In the genomic region with DNA sequence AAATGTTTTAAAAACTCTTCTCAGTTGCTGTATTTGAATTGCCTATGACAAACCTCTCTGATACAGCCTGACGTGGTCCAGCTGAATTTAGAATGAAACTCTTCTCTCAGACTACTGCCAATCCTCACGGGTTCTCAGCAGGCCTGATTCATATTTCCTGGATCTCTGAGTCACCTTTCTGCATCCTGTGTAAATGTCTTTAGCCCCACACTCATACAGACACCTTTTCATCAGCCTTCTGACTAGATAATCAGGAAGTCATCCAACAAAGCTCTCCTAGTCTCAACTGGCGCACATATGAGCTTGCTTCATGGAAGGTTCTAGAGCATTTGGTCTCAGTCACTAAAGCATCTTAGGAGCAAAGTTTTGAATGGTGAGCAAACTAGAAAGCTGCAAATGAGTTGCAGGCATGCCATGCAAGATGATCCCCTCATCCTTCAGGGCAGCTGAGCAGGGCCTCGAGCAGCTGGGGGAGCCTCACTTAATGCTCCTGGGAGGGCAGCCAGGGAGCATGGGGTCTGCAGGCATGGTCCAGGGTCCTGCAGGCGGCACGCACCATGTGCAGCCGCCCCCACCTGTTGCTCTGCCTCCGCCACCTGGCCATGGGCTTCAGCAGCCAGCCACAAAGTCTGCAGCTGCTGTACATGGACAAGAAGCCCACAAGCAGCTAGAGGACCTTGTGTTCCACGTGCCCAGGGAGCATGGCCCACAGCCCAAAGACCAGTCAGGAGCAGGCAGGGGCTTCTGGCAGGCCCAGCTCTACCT, we compare ENCODE assay signal across 8 cellular contexts.
DNase-seq lines count a peak whose midpoint lies in the region; ATAC-seq, FAIRE-seq and TF ChIP-seq lines count a peak whose summit lies in the region.

No MANE protein-coding gene starts in this region.

- no peak overlapping the region for H3K27ac ChIP-seq in A673 (ENCODE audit: low read depth, low read length, poor library complexity, severe bottlenecking)
- H3K27ac ChIP-seq in HEK293 (ENCODE audit: extremely low read depth, low read depth, low read length): no peak overlapping the region
- H3K27ac ChIP-seq in kidney (ENCODE audit: low read depth in 2 of 2, low read length in 2 of 2): no peak overlapping the region

- in situ Hi-C loops in G401 (cut with HindIII; ENCODE audit: low sequenced_read_pairs): no loop called here

- no peak overlapping the region for H3K4me3 Mint-ChIP-seq in activated CD8-positive, alpha-beta T cell treated with anti-CD3 and anti-CD28 coated beads for 36 hours

- H3K4me1 ChIP-seq in A673 (ENCODE audit: insufficient read depth, low read length, poor library complexity, severe bottlenecking) (peaks cover 11% of the 10 kb centered on the region), HEK293 (ENCODE audit: control insufficient read depth, insufficient read depth, low read length) (no peaks in the 10 kb centered on the region), kidney (ENCODE audit: control insufficient read depth in 1 of 2, insufficient read depth in 1 of 2, low read depth in 1 of 2, low read length in 2 of 2) (peaks cover 0 to 4% of the 10 kb centered on the region in 2 donors)

- H3K27me3 ChIP-seq in A673 (replicated peaks; ENCODE audit: insufficient read depth, low read depth, low read length, poor library complexity): no peaks in the 10 kb centered on the region

- DNase-seq in A673 (ENCODE audit: low spot score) (peak; percentile 24), glomerular endothelial cell (ENCODE audit: extremely low read depth, low read depth, low spot score) (peak; percentile 50), kidney (no peak), G401 (ENCODE audit: low spot score) (no peak)
- peak; percentile 74 for DNase-seq in activated CD8-positive, alpha-beta T cell treated with anti-CD3 and anti-CD28 coated beads for 36 hours

- peaks cover 3% of the 10 kb centered on the region for H3K9me3 Mint-ChIP-seq in activated CD8-positive, alpha-beta T cell treated with anti-CD3 and anti-CD28 coated beads for 36 hours

- TF ChIP-seq CTCF in A673 (conservative IDR thresholded peaks at IDR 0.05; ENCODE audit: low read depth, low read length) (no peak), HEK293 (tag by site-specific recombination; IDR thresholded peaks at IDR 0.05) (no peak), kidney (IDR thresholded peaks at IDR 0.05; ENCODE audit: borderline replicate concordance, extremely low read depth, insufficient read depth) (no peak)
- TF ChIP-seq CTCF in activated CD8-positive, alpha-beta T cell treated with anti-CD3 and anti-CD28 coated beads for 36 hours (IDR thresholded peaks at IDR 0.05): no peak

- BruUV-seq in A673 (replicated peaks; lab: Mats Ljungman, UMichigan): no TSS peak

- no peaks in the 10 kb centered on the region for H3K36me3 Mint-ChIP-seq in activated CD8-positive, alpha-beta T cell treated with anti-CD3 and anti-CD28 coated beads for 36 hours (ENCODE audit: low read depth)

- CTCF ChIA-PET in A673 (lab: Charles Lee): no interaction called here
- CTCF ChIA-PET in HEK293 (lab: Yijun Ruan, JAX): interaction anchor here (0.6 to 0.7 kb wide), 2 partner anchors 66 to 702 kb away, joined by 3 to 5 read pairs; no protein-coding TSS in a partner anchor
- CTCF ChIA-PET in activated CD8-positive, alpha-beta T cell treated with anti-CD3 and anti-CD28 coated beads for 36 hours (lab: Charles Lee): interaction anchor here (0.6 to 2.3 kb wide), 5 partner anchors 11 to 839 kb away, joined by 3 to 12 read pairs (median 7); no protein-coding TSS in a partner anchor

- no peaks in the 10 kb centered on the region for H3K9me3 ChIP-seq in A673 (ENCODE audit: low read depth, low read length, poor library complexity, severe bottlenecking)
- H3K9me3 ChIP-seq in HEK293 (ENCODE audit: control insufficient read depth, insufficient read depth, low read depth, low read length): no peaks in the 10 kb centered on the region
- no peaks in the 10 kb centered on the region for H3K9me3 ChIP-seq in kidney (ENCODE audit: control insufficient read depth in 1 of 2, low read length in 2 of 2)

- no peak overlapping the region for H3K9ac ChIP-seq in kidney (ENCODE audit: low read length in 2 of 2)

- H3K4me1 Mint-ChIP-seq in activated CD8-positive, alpha-beta T cell treated with anti-CD3 and anti-CD28 coated beads for 36 hours (ENCODE audit: low read depth): peaks cover 32% of the 10 kb centered on the region

- POLR2A ChIA-PET in A673 (lab: Charles Lee; ENCODE audit: low non-redundant PET) (no interaction called here), HEK293 (lab: Yijun Ruan, JAX) (no interaction called here)
- POLR2A ChIA-PET in activated CD8-positive, alpha-beta T cell treated with anti-CD3 and anti-CD28 coated beads for 36 hours (lab: Charles Lee): interaction anchor here (0.9 to 2.5 kb wide), 6 partner anchors 12 to 22 kb away, joined by 3 to 16 read pairs (median 4); no protein-coding TSS in a partner anchor

- no peak for FAIRE-seq in kidney (lab: Jason Lieb, UNC)

- H3K27ac Mint-ChIP-seq in activated CD8-positive, alpha-beta T cell treated with anti-CD3 and anti-CD28 coated beads for 36 hours: peak overlapping the region; percentile 89

- H3K36me3 ChIP-seq in A673 (ENCODE audit: insufficient read depth, low read length, poor library complexity, severe bottlenecking) (no peaks in the 10 kb centered on the region), HEK293 (ENCODE audit: control insufficient read depth in 2 of 2, insufficient read depth in 1 of 2, low read length in 2 of 2) (no peaks in the 10 kb centered on the region), kidney (ENCODE audit: control insufficient read depth in 1 of 2, insufficient read depth in 2 of 2, low read length in 2 of 2) (no peaks in the 10 kb centered on the region)

- ATAC-seq in activated CD8-positive, alpha-beta T cell treated with anti-CD3 and anti-CD28 coated beads for 36 hours: peak; percentile 99
- ATAC-seq in HG03039 (IDR thresholded peaks at IDR 0.05; ENCODE audit: unreplicated experiment): no peak
- ATAC-seq in GM21528 (IDR thresholded peaks at IDR 0.05; ENCODE audit: low FRiP score, unreplicated experiment): no peak

- H3K4me3 ChIP-seq in A673 (ENCODE audit: low read depth, low read length, poor library complexity, severe bottlenecking): no peak overlapping the region
- no peak overlapping the region for H3K4me3 ChIP-seq in HEK293 (ENCODE audit: low read depth, low read length)
- H3K4me3 ChIP-seq in kidney (ENCODE audit: low read length in 2 of 2): no peak overlapping the region

- intact Hi-C loops in A673 (cut with micrococcal nuclease; ENCODE audit: unreplicated experiment) (no loop called here), kidney (cut with DNase I) (no loop called here)
- intact Hi-C loops in activated CD8-positive, alpha-beta T cell treated with anti-CD3 and anti-CD28 coated beads for 36 hours (cut with micrococcal nuclease): loop anchor here (5.0 kb wide), 1 partner anchor 38 kb away; no protein-coding TSS in a partner anchor

- no peaks in the 10 kb centered on the region for H3K27me3 Mint-ChIP-seq in activated CD8-positive, alpha-beta T cell treated with anti-CD3 and anti-CD28 coated beads for 36 hours

TF ChIP-seq in HEK293, 187 proteins besides CTCF, POLR2A, EP300 and RAD21 (continues in another document):
- TF ChIP-seq SCRT1 (tag by site-specific recombination; IDR thresholded peaks at IDR 0.05; ENCODE audit: borderline replicate concordance) (peak; percentile 57; the same call in 1 of the 2 replicates), SCRT2 (tag by site-specific recombination; IDR thresholded peaks at IDR 0.05) (peak; percentile 91), PRDM2 (tag by site-specific recombination; IDR thresholded peaks at IDR 0.05; ENCODE audit: borderline replicate concordance) (no peak), ZNF211 (tag by site-specific recombination; IDR thresholded peaks at IDR 0.05; ENCODE audit: low read depth) (no peak)

Comparison
In these comparisons a context has a peak if more than half of its experiments do, and no peak if none do; other contexts are left out.
1. DNase-seq: peak in A673 (single experiment), activated CD8-positive, alpha-beta T cell treated with anti-CD3 and anti-CD28 coated beads for 36 hours (single experiment) and glomerular endothelial cell (single experiment); none in kidney (single experiment) and G401 (single experiment).